Comparison of ENCODE assay signal across 25 cellular contexts in genomic region chr7:157476201-157476600, GRCh38.
DNase-seq lines count a peak whose midpoint lies in the region; ATAC-seq and TF ChIP-seq lines count a peak whose summit lies in the region.
"Had no signal": no experiment of that assay in that cellular context is flagged by ENCODE, and none has a peak within 500 bp of the region (broad histone marks: within the 10 kb centered on the region; RNA-seq: fewer than 3 reads in every experiment).

No MANE protein-coding gene starts in this region.

- peak overlapping the region; percentile 35 for H3K27ac Mint-ChIP-seq in T-helper 17 cell
- H3K27ac Mint-ChIP-seq: activated naive CD8-positive, alpha-beta T cell treated with anti-CD3 and anti-CD28 coated beads, Interleukin-2, amount 50 U/mL, for 24 hours; B cell; effector memory CD8-positive, alpha-beta T cell had no signal

- ATAC-seq in T-helper 17 cell (no peak), HG03280 (IDR thresholded peaks at IDR 0.05; ENCODE audit: unreplicated experiment) (no peak)
- ATAC-seq: activated naive CD8-positive, alpha-beta T cell treated with anti-CD3 and anti-CD28 coated beads, Interleukin-2, amount 50 U/mL, for 24 hours; effector memory CD8-positive, alpha-beta T cell; right cardiac atrium had no signal

- H3K36me3 ChIP-seq in H7 (replicated peaks; ENCODE audit: control insufficient read depth, insufficient read depth, low read length): no peaks in the 10 kb centered on the region
- H3K36me3 ChIP-seq in osteoblast (ENCODE audit: insufficient read depth, low read length): no peaks in the 10 kb centered on the region
- H3K36me3 ChIP-seq: neural progenitor cell, tibial artery had no signal

- no peaks in the 10 kb centered on the region for H3K79me2 ChIP-seq in osteoblast (ENCODE audit: insufficient read depth, low read length)

- no peak overlapping the region for H3K4me3 ChIP-seq in H7 (ENCODE audit: insufficient read depth, low read depth, low read length)
- H3K4me3 ChIP-seq in osteoblast (ENCODE audit: insufficient read depth, low read length): no peak overlapping the region
- H3K4me3 ChIP-seq: neural progenitor cell, SK-N-MC, tibial artery had no signal

- no peak overlapping the region for H3K4me3 Mint-ChIP-seq in T-helper 17 cell
- H3K4me3 Mint-ChIP-seq: activated naive CD8-positive, alpha-beta T cell treated with anti-CD3 and anti-CD28 coated beads, Interleukin-2, amount 50 U/mL, for 24 hours; B cell; effector memory CD8-positive, alpha-beta T cell; neural progenitor cell had no signal

- no peak overlapping the region for H2AFZ ChIP-seq in osteoblast (ENCODE audit: low read length)
- H2AFZ ChIP-seq: neural progenitor cell had no signal

- DNase-seq in activated CD8-positive, alpha-beta memory T cell treated with anti-CD3 and anti-CD28 coated beads for 24 hours: peak; percentile 51
- DNase-seq in activated CD8-positive, alpha-beta memory T cell treated with anti-CD3 and anti-CD28 coated beads, Interleukin-2, amount 50 U/mL, for 4 hours: no peak
- DNase-seq in H7 (peak; percentile 35), T-helper 17 cell (no peak), osteoblast (ENCODE audit: insufficient read length, low spot score, missing footprints) (peak; percentile 69), AG20443 (ENCODE audit: low spot score) (no peak), NCI-H1092 (lab: John Stamatoyannopoulos, UW) (no peak)
- DNase-seq: activated CD4-positive, CD25-positive, alpha-beta regulatory T cell treated with anti-CD3 and anti-CD28 coated beads, Interleukin-2, amount 50 U/mL, for 72 hours; activated naive CD8-positive, alpha-beta T cell treated with anti-CD3 and anti-CD28 coated beads, Interleukin-2, amount 50 U/mL, for 24 hours; caudate nucleus; CD4-positive, alpha-beta memory T cell; cortex of kidney; DND-41; effector memory CD8-positive, alpha-beta T cell; erythroblast; mesendoderm; NCI-H1694 treated with DMSO at 0.1 percent for 48 hours; NCI-H446 treated with DMSO at 0.1 percent for 48 hours; right cardiac atrium; stimulated activated CD8-positive, alpha-beta memory T cell treated with anti-CD3 and anti-CD28 coated beads, Interleukin-4, amount 100 ng/mL, for 48 hours had no signal

- H3K27me3 ChIP-seq in H7 (ENCODE audit: control insufficient read depth, insufficient read depth, low read length) (no peaks in the 10 kb centered on the region), osteoblast (ENCODE audit: insufficient read depth, low read length) (no peaks in the 10 kb centered on the region)

- H3K27ac ChIP-seq in osteoblast (ENCODE audit: low read depth, low read length): no peak overlapping the region
- H3K27ac ChIP-seq: neural progenitor cell, SK-N-MC, tibial artery had no signal

- no peaks in the 10 kb centered on the region for H3K4me1 ChIP-seq in osteoblast (ENCODE audit: insufficient read depth, low read length)
- H3K4me1 ChIP-seq: neural progenitor cell, tibial artery had no signal

- H3K27me3 Mint-ChIP-seq in T-helper 17 cell: no peaks in the 10 kb centered on the region
- H3K27me3 Mint-ChIP-seq: activated naive CD8-positive, alpha-beta T cell treated with anti-CD3 and anti-CD28 coated beads, Interleukin-2, amount 50 U/mL, for 24 hours; B cell; CD4-positive, alpha-beta memory T cell; effector memory CD8-positive, alpha-beta T cell had no signal

- H3K36me3 Mint-ChIP-seq in T-helper 17 cell (ENCODE audit: low read depth): no peaks in the 10 kb centered on the region

- TF ChIP-seq CTCF in osteoblast (IDR thresholded peaks at IDR 0.05; ENCODE audit: extremely low read depth, low read depth, low read length): no peak

- peaks cover 23% of the 10 kb centered on the region for H3K4me1 Mint-ChIP-seq in T-helper 17 cell

- H3K4me2 ChIP-seq in osteoblast (ENCODE audit: insufficient read depth, low read length): no peak overlapping the region
- H3K4me2 ChIP-seq: neural progenitor cell had no signal

- H3K9me3 ChIP-seq in T-helper 17 cell (ENCODE audit: control insufficient read depth, low read length, poor library complexity, severe bottlenecking) (no peaks in the 10 kb centered on the region), osteoblast (ENCODE audit: low read depth, low read length) (peaks cover 2% of the 10 kb centered on the region)

- H4K20me1 ChIP-seq in osteoblast (ENCODE audit: insufficient read depth, low read length): no peaks in the 10 kb centered on the region

Comparison
In these comparisons a context has a peak if more than half of its experiments do, and no peak if none do; other contexts are left out.
1. DNase-seq: peak in activated CD8-positive, alpha-beta memory T cell treated with anti-CD3 and anti-CD28 coated beads for 24 hours (single experiment), H7 (single experiment) and osteoblast (single experiment); none in activated CD8-positive, alpha-beta memory T cell treated with anti-CD3 and anti-CD28 coated beads, Interleukin-2, amount 50 U/mL, for 4 hours (single experiment), T-helper 17 cell (0 of 3), AG20443 (single experiment) and NCI-H1092 (single experiment).